Comparison of ENCODE assay signal across 18 cellular contexts in genomic region chr2:10712186-10712809, GRCh38. TPM values are rescaled to one million over a fixed set of nuclear protein-coding genes. Genes with fewer than 3 reads are reported as not detected.
DNase-seq lines count a peak whose midpoint lies in the region; ATAC-seq lines count a peak whose summit lies in the region.
"Had no signal": no experiment of that assay in that cellular context is flagged by ENCODE, and none has a peak within 500 bp of the region (broad histone marks: within the 10 kb centered on the region; RNA-seq: fewer than 3 reads in every experiment).

No MANE protein-coding gene starts in this region.

- no peak overlapping the region for H2AFZ ChIP-seq in mesenchymal stem cell (ENCODE audit: low read depth, low read length)

- H3K4me3 ChIP-seq in mesenchymal stem cell (ENCODE audit: insufficient read depth in 1 of 2, low read depth in 1 of 2, low read length in 2 of 2), result no peak overlapping the region

- peaks cover 12% of the 10 kb centered on the region for H3K27me3 Mint-ChIP-seq in activated CD4-positive, alpha-beta T cell treated with anti-CD3 and anti-CD28 coated beads for 36 hours
- peaks cover 29% of the 10 kb centered on the region for H3K27me3 Mint-ChIP-seq in activated T-helper 17 cell treated with anti-CD3 and anti-CD28 coated beads, Interleukin-2, amount 50 U/mL, for 72 hours
- peaks cover 5 to 28% (median 23%) of the 10 kb centered on the region in 5 donors for H3K27me3 Mint-ChIP-seq in naive thymus-derived CD8-positive, alpha-beta T cell

- H3K4me3 Mint-ChIP-seq in activated CD4-positive, alpha-beta T cell treated with anti-CD3 and anti-CD28 coated beads for 36 hours, result no peak overlapping the region
- H3K4me3 Mint-ChIP-seq in activated T-helper 17 cell treated with anti-CD3 and anti-CD28 coated beads, Interleukin-2, amount 50 U/mL, for 72 hours, result peak overlapping the region; percentile 3
- H3K4me3 Mint-ChIP-seq in naive thymus-derived CD8-positive, alpha-beta T cell, result peak overlapping the region in 9 of 10 donors; percentile 13 to 79 (median 57)
- H3K4me3 Mint-ChIP-seq: nephron had no signal

- no peak overlapping the region for H3K14ac ChIP-seq in mesenchymal stem cell (ENCODE audit: low read length in 2 of 2)

- no peak overlapping the region for H4K91ac ChIP-seq in mesenchymal stem cell (ENCODE audit: low read length)

- H3K4ac ChIP-seq in mesenchymal stem cell (ENCODE audit: low read depth in 1 of 2, low read length in 2 of 2), result no peak overlapping the region

- H2AK5ac ChIP-seq in mesenchymal stem cell (ENCODE audit: low read length, severe bottlenecking), result no peak overlapping the region

- H4K8ac ChIP-seq in mesenchymal stem cell (ENCODE audit: low read length), result no peak overlapping the region

- peak; percentile 34 for DNase-seq in activated CD4-positive, alpha-beta T cell treated with anti-CD3 and anti-CD28 coated beads for 36 hours
- DNase-seq in activated CD4-positive, alpha-beta T cell treated with anti-CD3 and anti-CD28 coated beads, Interleukin-2, amount 50 U/mL, for 1 hour, result no peak
- DNase-seq in ELF-1 (ENCODE audit: low read depth, low spot score), result peak; percentile 52
- no peak for DNase-seq in naive thymus-derived CD8-positive, alpha-beta T cell
- DNase-seq in DMS114 treated with DMSO at 0.1 percent for 48 hours (lab: John Stamatoyannopoulos, UW; ENCODE audit: unreplicated experiment), result no peak
- no peak for DNase-seq in NCI-H2081 (lab: John Stamatoyannopoulos, UW)
- no peak for DNase-seq in mesenchymal stem cell
- DNase-seq: 8988T; activated CD8-positive, alpha-beta memory T cell treated with anti-CD3 and anti-CD28 coated beads, Interleukin-2, amount 50 U/mL, for 4 hours; amniotic stem cell; CD4-positive, alpha-beta memory T cell; foreskin melanocyte; GOT3; NCI-H187; NCI-H510A treated with DMSO at 0.1 percent for 48 hours had no signal

- no peak overlapping the region for H3K4me2 ChIP-seq in mesenchymal stem cell (ENCODE audit: low read length, poor library complexity, severe bottlenecking)

- no peaks in the 10 kb centered on the region for H3K36me3 ChIP-seq in mesenchymal stem cell (ENCODE audit: control insufficient read depth in 1 of 2, insufficient read depth in 2 of 2, low read depth in 1 of 2, low read length in 2 of 2)

- H3K4me1 ChIP-seq in mesenchymal stem cell (ENCODE audit: control insufficient read depth, insufficient read depth, low read depth, low read length), result peaks cover 3% of the 10 kb centered on the region

- no peaks in the 10 kb centered on the region for H3K9me3 ChIP-seq in mesenchymal stem cell (ENCODE audit: control insufficient read depth, low read length)

- H3K23ac ChIP-seq in mesenchymal stem cell (ENCODE audit: low read length in 2 of 2), result no peak overlapping the region

- no peaks in the 10 kb centered on the region for H3K79me1 ChIP-seq in mesenchymal stem cell (replicated peaks; ENCODE audit: low read length, poor library complexity, severe bottlenecking)

- H3K4me1 Mint-ChIP-seq in activated CD4-positive, alpha-beta T cell treated with anti-CD3 and anti-CD28 coated beads for 36 hours, result peaks cover 6% of the 10 kb centered on the region
- peaks cover 15% of the 10 kb centered on the region for H3K4me1 Mint-ChIP-seq in activated T-helper 17 cell treated with anti-CD3 and anti-CD28 coated beads, Interleukin-2, amount 50 U/mL, for 72 hours
- peaks cover 6 to 19% (median 9%) of the 10 kb centered on the region in 4 donors for H3K4me1 Mint-ChIP-seq in naive thymus-derived CD8-positive, alpha-beta T cell
- H3K4me1 Mint-ChIP-seq: nephron had no signal

- H2BK15ac ChIP-seq in mesenchymal stem cell (ENCODE audit: low read depth, poor library complexity, severe bottlenecking), result no peak overlapping the region

- intact Hi-C loops in activated CD4-positive, alpha-beta T cell treated with anti-CD3 and anti-CD28 coated beads for 36 hours (cut with DNase I, micrococcal nuclease), result no loop called here

- no peak overlapping the region for H3K27ac Mint-ChIP-seq in activated CD4-positive, alpha-beta T cell treated with anti-CD3 and anti-CD28 coated beads for 36 hours
- peak overlapping the region; percentile 58 for H3K27ac Mint-ChIP-seq in activated T-helper 17 cell treated with anti-CD3 and anti-CD28 coated beads, Interleukin-2, amount 50 U/mL, for 72 hours
- peak overlapping the region in 5 of 10 donors; percentile 10 to 87 (median 63) for H3K27ac Mint-ChIP-seq in naive thymus-derived CD8-positive, alpha-beta T cell
- H3K27ac Mint-ChIP-seq: nephron had no signal

- H3K9me3 Mint-ChIP-seq in activated CD4-positive, alpha-beta T cell treated with anti-CD3 and anti-CD28 coated beads for 36 hours (ENCODE audit: low read depth), result no peaks in the 10 kb centered on the region
- no peaks in the 10 kb centered on the region for H3K9me3 Mint-ChIP-seq in activated T-helper 17 cell treated with anti-CD3 and anti-CD28 coated beads, Interleukin-2, amount 50 U/mL, for 72 hours
- H3K9me3 Mint-ChIP-seq in naive thymus-derived CD8-positive, alpha-beta T cell, result no peaks in the 10 kb centered on the region
- H3K9me3 Mint-ChIP-seq: CD4-positive, alpha-beta memory T cell; nephron had no signal

- CTCF ChIA-PET in activated CD4-positive, alpha-beta T cell treated with anti-CD3 and anti-CD28 coated beads for 36 hours (lab: Charles Lee), result no interaction called here

- H3K27me3 ChIP-seq in mesenchymal stem cell (ENCODE audit: control insufficient read depth in 1 of 2, insufficient read depth in 1 of 2, low read length in 2 of 2), result peaks cover 22 to 51% of the 10 kb centered on the region in 2 experiments

- no peak overlapping the region for H2BK12ac ChIP-seq in mesenchymal stem cell (ENCODE audit: low read length in 2 of 2)

- no peak overlapping the region for H3K27ac ChIP-seq in mesenchymal stem cell (ENCODE audit: low read length, poor library complexity, severe bottlenecking)

- POLR2A ChIA-PET in activated CD4-positive, alpha-beta T cell treated with anti-CD3 and anti-CD28 coated beads for 36 hours (lab: Charles Lee), result interaction anchor here (0.6 kb wide), 1 partner anchor 886 kb away, joined by 3 read pairs; no protein-coding TSS in a partner anchor
- POLR2A ChIA-PET in naive thymus-derived CD8-positive, alpha-beta T cell (lab: Charles Lee), result no interaction called here

- peak; percentile 89 for ATAC-seq in activated CD4-positive, alpha-beta T cell treated with anti-CD3 and anti-CD28 coated beads for 36 hours
- peak; percentile 54 for ATAC-seq in activated T-helper 17 cell treated with anti-CD3 and anti-CD28 coated beads, Interleukin-2, amount 50 U/mL, for 72 hours (replicated peaks)
- ATAC-seq in naive thymus-derived CD8-positive, alpha-beta T cell, result peak in 1 of 2 donors; percentile 74
- ATAC-seq: Panc1 had no signal

- H3K18ac ChIP-seq in mesenchymal stem cell (ENCODE audit: low read depth in 1 of 2, low read length in 2 of 2), result no peak overlapping the region

- no peaks in the 10 kb centered on the region for H3K36me3 Mint-ChIP-seq in activated CD4-positive, alpha-beta T cell treated with anti-CD3 and anti-CD28 coated beads for 36 hours (ENCODE audit: low read depth)
- H3K36me3 Mint-ChIP-seq in activated T-helper 17 cell treated with anti-CD3 and anti-CD28 coated beads, Interleukin-2, amount 50 U/mL, for 72 hours (ENCODE audit: low read depth), result no peaks in the 10 kb centered on the region
- no peaks in the 10 kb centered on the region for H3K36me3 Mint-ChIP-seq in naive thymus-derived CD8-positive, alpha-beta T cell
- H3K36me3 Mint-ChIP-seq: CD4-positive, alpha-beta memory T cell had no signal

- H2BK5ac ChIP-seq in mesenchymal stem cell (ENCODE audit: low read depth, low read length, poor library complexity, severe bottlenecking), result no peak overlapping the region

- WGBS in mesenchymal stem cell, result 37% methylated on average over 9 of the region's 10 CpGs

- no peak overlapping the region for H3K9ac ChIP-seq in mesenchymal stem cell (ENCODE audit: low read length)

- H2BK120ac ChIP-seq in mesenchymal stem cell (ENCODE audit: low read depth, low read length), result no peak overlapping the region

RNA-seq across cellular contexts. Expression of gene ATP6V1C2, which starts 9.1 kb away (rescaled TPM):
- total RNA-seq in activated CD4-positive, alpha-beta T cell treated with anti-CD3 and anti-CD28 coated beads for 36 hours, result not detected
- not detected for total RNA-seq in activated T-helper 17 cell treated with anti-CD3 and anti-CD28 coated beads, Interleukin-2, amount 50 U/mL, for 72 hours
- total RNA-seq in naive thymus-derived CD8-positive, alpha-beta T cell, result under 1 TPM in 1 of 2 experiments, not detected in 1; 0.47 TPM
- polyA plus RNA-seq in naive thymus-derived CD8-positive, alpha-beta T cell, result under 1 TPM in 2 of 3 donors, not detected in 1; 0.11 to 0.19 TPM
- polyA plus RNA-seq in mesenchymal stem cell (2013, experiment 1 of 2), result 0.07 TPM
- polyA plus RNA-seq in mesenchymal stem cell (2013, experiment 2 of 2), result 0.07 TPM
- total RNA-seq: CD4-positive, alpha-beta memory T cell had no signal

RNA-seq across cellular contexts. Expression of gene NOL10, which starts 22.5 kb away (rescaled TPM):
- total RNA-seq in activated CD4-positive, alpha-beta T cell treated with anti-CD3 and anti-CD28 coated beads for 36 hours, result 10 to 100 TPM; 39.7 to 41.0 TPM
- 10 to 100 TPM; 24.1 to 46.0 TPM for total RNA-seq in activated T-helper 17 cell treated with anti-CD3 and anti-CD28 coated beads, Interleukin-2, amount 50 U/mL, for 72 hours
- total RNA-seq in naive thymus-derived CD8-positive, alpha-beta T cell, result 10 to 100 TPM; 19.2 to 19.7 TPM
- polyA plus RNA-seq in naive thymus-derived CD8-positive, alpha-beta T cell, result 10 to 100 TPM; 15.0 to 20.9 (median 19.0) TPM
- polyA plus RNA-seq in mesenchymal stem cell (2013, experiment 1 of 2), result 16.1 TPM
- 15.1 TPM for polyA plus RNA-seq in mesenchymal stem cell (2013, experiment 2 of 2)

Comparison
In these comparisons a context has a peak if more than half of its experiments do, and no peak if none do; other contexts are left out.
1. DNase-seq: peak in activated CD4-positive, alpha-beta T cell treated with anti-CD3 and anti-CD28 coated beads for 36 hours (single experiment) and ELF-1 (single experiment); none in activated CD4-positive, alpha-beta T cell treated with anti-CD3 and anti-CD28 coated beads, Interleukin-2, amount 50 U/mL, for 1 hour (single experiment), naive thymus-derived CD8-positive, alpha-beta T cell (0 of 10), DMS114 treated with DMSO at 0.1 percent for 48 hours (single experiment), NCI-H2081 (0 of 2) and mesenchymal stem cell (single experiment).